8 cellular contexts compared by ENCODE assay signal in the genomic region with DNA sequence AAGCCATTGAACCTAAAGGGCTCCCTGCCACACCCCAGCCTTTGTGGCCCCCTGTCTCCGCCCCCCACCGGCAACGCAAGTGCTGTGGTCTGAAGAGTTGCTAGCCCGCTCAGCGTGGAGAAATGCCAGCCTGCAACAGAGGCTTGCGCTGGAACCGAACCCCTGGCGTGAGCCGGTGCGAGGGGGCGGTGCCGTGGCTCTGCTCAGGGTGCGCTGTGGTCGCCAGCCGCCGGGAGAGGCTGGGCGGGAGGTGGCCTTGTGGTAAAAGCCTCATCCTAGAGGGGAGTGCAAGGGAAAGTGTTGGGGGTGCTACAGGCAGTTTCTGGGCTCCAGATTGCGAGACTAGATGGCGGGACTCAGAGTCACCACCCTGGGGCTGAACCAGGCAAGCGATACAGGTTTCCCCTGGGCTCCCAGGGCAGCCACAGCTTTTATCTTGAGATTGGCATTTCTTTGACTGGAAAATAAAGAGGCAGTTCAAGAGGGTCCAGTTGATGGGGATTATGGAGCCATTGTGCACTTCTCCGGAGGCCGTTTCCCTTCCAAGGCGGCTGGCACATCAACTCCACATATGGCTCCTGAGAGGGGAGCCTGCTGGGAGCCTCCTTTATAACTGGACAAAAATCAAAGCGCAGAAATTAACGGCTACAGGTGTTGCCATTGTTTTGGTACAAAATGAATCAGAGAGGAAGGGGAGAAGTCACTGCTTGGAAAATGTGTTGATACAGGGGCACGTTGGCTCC. TPM values are rescaled to one million over a fixed set of nuclear protein-coding genes. Genes with fewer than 3 reads are reported as not detected.
A peak's percentile ranks its signal among the peaks of the same experiment; 100 is the strongest.
DNase-seq lines count a peak whose midpoint lies in the region; ATAC-seq and TF ChIP-seq lines count a peak whose summit lies in the region.

No MANE protein-coding gene starts in this region.

- peak; percentile 13 for ATAC-seq in left colon
- peak; percentile 22 for ATAC-seq in stimulated activated effector memory CD8-positive, alpha-beta T cell treated with anti-CD3 and anti-CD28 coated beads, Interleukin-12 subunit alpha, Interleukin-12 subunit beta, amount 100 ng/mL, for 72 hours

- TF ChIP-seq CTCF in GM12875 (IDR thresholded peaks at IDR 0.05; ENCODE audit: borderline replicate concordance, insufficient read depth, low read depth, low read length): 0 out of 2 replicates have a peak, but pooled peaks have one; percentile 16

- H3K4me3 Mint-ChIP-seq in activated naive CD4-positive, alpha-beta T cell treated with anti-CD3 and anti-CD28 coated beads, Interleukin-2, amount 50 U/mL, for 24 hours: peak overlapping the region; percentile 87
- peak overlapping the region; percentile 92 for H3K4me3 Mint-ChIP-seq in stimulated activated effector memory CD8-positive, alpha-beta T cell treated with anti-CD3 and anti-CD28 coated beads, Interleukin-12 subunit alpha, Interleukin-12 subunit beta, amount 100 ng/mL, for 72 hours

- no peaks in the 10 kb centered on the region for H3K36me3 Mint-ChIP-seq in activated naive CD4-positive, alpha-beta T cell treated with anti-CD3 and anti-CD28 coated beads, Interleukin-2, amount 50 U/mL, for 24 hours
- peaks cover 8% of the 10 kb centered on the region for H3K36me3 Mint-ChIP-seq in stimulated activated effector memory CD8-positive, alpha-beta T cell treated with anti-CD3 and anti-CD28 coated beads, Interleukin-12 subunit alpha, Interleukin-12 subunit beta, amount 100 ng/mL, for 72 hours

- H3K27me3 Mint-ChIP-seq in activated naive CD4-positive, alpha-beta T cell treated with anti-CD3 and anti-CD28 coated beads, Interleukin-2, amount 50 U/mL, for 24 hours: no peaks in the 10 kb centered on the region

- peak overlapping the region; percentile 65 for H3K27ac Mint-ChIP-seq in activated naive CD4-positive, alpha-beta T cell treated with anti-CD3 and anti-CD28 coated beads, Interleukin-2, amount 50 U/mL, for 24 hours
- H3K27ac Mint-ChIP-seq in stimulated activated effector memory CD8-positive, alpha-beta T cell treated with anti-CD3 and anti-CD28 coated beads, Interleukin-12 subunit alpha, Interleukin-12 subunit beta, amount 100 ng/mL, for 72 hours: peak overlapping the region; percentile 75

- intact Hi-C loops in left colon (cut with DNase I, micrococcal nuclease): no loop called here

- DNase-seq in NCI-H69 (lab: John Stamatoyannopoulos, UW) (peak; percentile 92), left colon (peak; percentile 38 to 63), GM03348 (ENCODE audit: low spot score) (no peak), SHP77 treated with DMSO at 0.1 percent for 48 hours (lab: John Stamatoyannopoulos, UW) (no peak), H4 (ENCODE audit: low spot score) (no peak)
- DNase-seq in stimulated activated effector memory CD8-positive, alpha-beta T cell treated with anti-CD3 and anti-CD28 coated beads, Interleukin-12 subunit alpha, Interleukin-12 subunit beta, amount 100 ng/mL, for 72 hours (ENCODE audit: low spot score in 2 of 2): peak; percentile 31 to 75

- peak overlapping the region; percentile 71 for H3K4me3 ChIP-seq in GM12875 (ENCODE audit: low read depth, low read length)

- no peaks in the 10 kb centered on the region for H3K9me3 Mint-ChIP-seq in activated naive CD4-positive, alpha-beta T cell treated with anti-CD3 and anti-CD28 coated beads, Interleukin-2, amount 50 U/mL, for 24 hours
- H3K9me3 Mint-ChIP-seq in stimulated activated effector memory CD8-positive, alpha-beta T cell treated with anti-CD3 and anti-CD28 coated beads, Interleukin-12 subunit alpha, Interleukin-12 subunit beta, amount 100 ng/mL, for 72 hours: no peaks in the 10 kb centered on the region

- peaks cover 30% of the 10 kb centered on the region for H3K4me1 Mint-ChIP-seq in activated naive CD4-positive, alpha-beta T cell treated with anti-CD3 and anti-CD28 coated beads, Interleukin-2, amount 50 U/mL, for 24 hours
- peaks cover 36% of the 10 kb centered on the region for H3K4me1 Mint-ChIP-seq in stimulated activated effector memory CD8-positive, alpha-beta T cell treated with anti-CD3 and anti-CD28 coated beads, Interleukin-12 subunit alpha, Interleukin-12 subunit beta, amount 100 ng/mL, for 72 hours

RNA-seq across cellular contexts. Expression of a gene that starts 2.3 kb away (rescaled TPM):
- total RNA-seq in left colon: 10 to 100 TPM in 1 of 2 donors, 1 to 10 TPM in 1; 7.4 to 11.2 TPM
- total RNA-seq in H4 (2014; rRNA removed; shearing (Covaris generic)): 1.6 and 1.9 TPM in 2 replicates

Comparison
In these comparisons a context has a peak if more than half of its experiments do, and no peak if none do; other contexts are left out.
1. DNase-seq: peak in NCI-H69 (single experiment), left colon (2 of 2) and stimulated activated effector memory CD8-positive, alpha-beta T cell treated with anti-CD3 and anti-CD28 coated beads, Interleukin-12 subunit alpha, Interleukin-12 subunit beta, amount 100 ng/mL, for 72 hours (2 of 2); none in GM03348 (single experiment), SHP77 treated with DMSO at 0.1 percent for 48 hours (single experiment) and H4 (single experiment).